11 cellular contexts compared by ENCODE assay signal in genomic region chr2:32559136-32559535, GRCh38.
DNase-seq lines count a peak whose midpoint lies in the region; ATAC-seq, FAIRE-seq and TF ChIP-seq lines count a peak whose summit lies in the region.
"Had no signal": no experiment of that assay in that cellular context is flagged by ENCODE, and none has a peak within 500 bp of the region (broad histone marks: within the 10 kb centered on the region; RNA-seq: fewer than 3 reads in every experiment).

No MANE protein-coding gene starts in this region.

- peak; percentile 61 for DNase-seq in MV-4-11 (lab: John Stamatoyannopoulos, UW)
- DNase-seq in bronchial epithelial cell (ENCODE audit: low read depth): no peak
- DNase-seq in heart right ventricle: no peak
- DNase-seq in HuH-7 (ENCODE audit: low spot score): no peak
- DNase-seq in OCI-M1 (lab: John Stamatoyannopoulos, UW): no peak
- DNase-seq: activated T-cell treated with anti-CD3 and anti-CD28 coated beads, Interleukin-2, amount 50 U/mL, for 24 hours; NCI-H1436 treated with DMSO at 0.1 percent for 48 hours had no signal

- FAIRE-seq in bronchial epithelial cell (lab: Jason Lieb, UNC): peak; percentile 23

- intact Hi-C loops in heart right ventricle (cut with DNase I): loop anchor here in 6 of 10 donors (5.0 to 10.0 kb wide), 4 partner anchors 466 to 1026 kb away; no protein-coding TSS in a partner anchor

- H3K27me3 ChIP-seq in bronchial epithelial cell (ENCODE audit: control insufficient read depth, insufficient read depth, low read length) (no peaks in the 10 kb centered on the region), heart right ventricle (no peaks in the 10 kb centered on the region), rectal smooth muscle tissue (ENCODE audit: control insufficient read depth, insufficient read depth, low read length) (no peaks in the 10 kb centered on the region)
- H3K27me3 ChIP-seq: suprapubic skin had no signal

- ATAC-seq in heart right ventricle: peak in 7 of 8 donors; percentile 58 to 87 (median 81)
- no peak for ATAC-seq in HG02610 (IDR thresholded peaks at IDR 0.05; ENCODE audit: unreplicated experiment)
- ATAC-seq in GM21786 (IDR thresholded peaks at IDR 0.05; ENCODE audit: unreplicated experiment): no peak

- no peak for TF ChIP-seq CTCF in bronchial epithelial cell (IDR thresholded peaks at IDR 0.05; ENCODE audit: insufficient read depth, low read length, severe bottlenecking)
- TF ChIP-seq CTCF in heart right ventricle (IDR thresholded peaks at IDR 0.05): no peak

- H3K4me3 ChIP-seq in bronchial epithelial cell (ENCODE audit: low read depth, low read length) (no peak overlapping the region), heart right ventricle (no peak overlapping the region), rectal smooth muscle tissue (ENCODE audit: low read length) (no peak overlapping the region)
- H3K4me3 ChIP-seq: suprapubic skin had no signal

- 57 to 60% methylated on average over 3 of the region's 3 CpGs for WGBS in heart right ventricle, 2 donors

- H3K36me3 ChIP-seq in bronchial epithelial cell (ENCODE audit: control insufficient read depth, insufficient read depth, low read length): peaks cover 2% of the 10 kb centered on the region
- peaks cover 0 to 65% (median 11%) of the 10 kb centered on the region in 9 donors for H3K36me3 ChIP-seq in heart right ventricle
- H3K36me3 ChIP-seq in rectal smooth muscle tissue (ENCODE audit: control insufficient read depth, insufficient read depth, low read length): peaks cover 6% of the 10 kb centered on the region

- H3K27ac ChIP-seq in heart right ventricle (peak overlapping the region in 1 of 10 donors; percentile 10), rectal smooth muscle tissue (ENCODE audit: low read depth, low read length) (peak overlapping the region; percentile 57)
- H3K27ac ChIP-seq: suprapubic skin had no signal

- no peak overlapping the region for H3K9ac ChIP-seq in rectal smooth muscle tissue (ENCODE audit: low read length)

- H3K4me1 ChIP-seq in heart right ventricle (peaks cover 0 to 16% (median 5%) of the 10 kb centered on the region in 9 donors), rectal smooth muscle tissue (ENCODE audit: control insufficient read depth, insufficient read depth, low read length) (peaks cover 6% of the 10 kb centered on the region)
- H3K4me1 ChIP-seq: suprapubic skin had no signal

- H3K9me3 ChIP-seq in heart right ventricle: no peaks in the 10 kb centered on the region
- H3K9me3 ChIP-seq: suprapubic skin had no signal

Comparison
In these comparisons a context has a peak if more than half of its experiments do, and no peak if none do; other contexts are left out.
1. ATAC-seq: peak in heart right ventricle (7 of 8); none in HG02610 (single experiment) and GM21786 (single experiment).